ENCODE assay signal across 14 cellular contexts in genomic region chr4:166895771-166896170, GRCh38.
"Had no signal": no experiment of that assay in that cellular context is flagged by ENCODE, and none has a peak within 500 bp of the region (broad histone marks: within the 10 kb centered on the region; RNA-seq: fewer than 3 reads in every experiment).

No MANE protein-coding gene starts in this region.

- DNase-seq: activated CD4-positive, alpha-beta memory T cell treated with anti-CD3 and anti-CD28 coated beads, Interleukin-2, amount 10 ng/mL, durations not matched to agents 7 days and 5 days; activated CD4-positive, alpha-beta T cell treated with anti-CD3 and anti-CD28 coated beads for 1 hour; activated CD8-positive, alpha-beta memory T cell treated with anti-CD3 and anti-CD28 coated beads, Interleukin-2, amount 50 U/mL, for 4 hours; activated naive CD4-positive, alpha-beta T cell treated with Interleukin-2 at 50 U/mL for 16 hours; activated naive CD8-positive, alpha-beta T cell treated with anti-CD3 and anti-CD28 coated beads, Interleukin-2, amount 50 U/mL, for 24 hours; activated T-cell treated with anti-CD3 and anti-CD28 coated beads, Interleukin-2, amount 50 U/mL, for 72 hours; dorsolateral prefrontal cortex; lower lobe of right lung; midbrain; right cardiac atrium; small intestine; thyroid gland had no signal

- H3K9me3 ChIP-seq: lower lobe of right lung, neutrophil, thyroid gland had no signal

- H3K4me3 ChIP-seq: dorsolateral prefrontal cortex, lower lobe of right lung, thyroid gland had no signal

- H3K27me3 ChIP-seq: dorsolateral prefrontal cortex, neutrophil, thyroid gland had no signal

- H3K27ac ChIP-seq: lower lobe of right lung, neutrophil, thyroid gland had no signal

- H3K36me3 ChIP-seq: lower lobe of right lung, neutrophil, thyroid gland had no signal

- H3K4me1 ChIP-seq: lower lobe of right lung, thyroid gland had no signal

- ATAC-seq: activated naive CD8-positive, alpha-beta T cell treated with anti-CD3 and anti-CD28 coated beads, Interleukin-2, amount 50 U/mL, for 24 hours; activated T-cell treated with anti-CD3 and anti-CD28 coated beads, Interleukin-2, amount 50 U/mL, for 72 hours; lower lobe of right lung; right cardiac atrium; stimulated activated effector memory CD8-positive, alpha-beta T cell treated with anti-CD3 and anti-CD28 coated beads, Interleukin-12 subunit alpha, Interleukin-12 subunit beta, amount 100 ng/mL, for 72 hours had no signal
